ENCODE assay signal across 15 cellular contexts in the genomic region with DNA sequence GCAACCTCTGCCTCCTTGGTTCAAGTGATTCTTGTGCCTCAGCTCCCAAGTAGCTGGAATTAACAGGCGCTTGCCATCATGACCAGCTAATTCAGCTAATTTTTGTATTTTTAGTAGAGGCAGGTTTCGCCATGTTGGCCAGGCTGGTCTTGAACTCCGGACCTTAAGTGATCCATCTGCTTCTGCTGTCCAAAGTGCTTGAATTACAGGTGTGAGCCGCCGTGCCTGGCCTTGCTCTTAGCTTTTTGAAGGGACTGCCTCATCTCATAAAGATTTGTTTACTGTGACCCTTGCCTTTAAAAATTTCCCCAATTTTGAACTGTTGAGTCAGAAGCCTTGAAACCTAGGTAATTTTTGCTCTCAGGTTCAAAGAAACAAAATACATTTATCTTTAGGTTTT. TPM values are rescaled to one million over a fixed set of nuclear protein-coding genes. Genes with fewer than 3 reads are reported as not detected.
DNase-seq lines count a peak whose midpoint lies in the region; ATAC-seq and TF ChIP-seq lines count a peak whose summit lies in the region.
"Had no signal": no experiment of that assay in that cellular context is flagged by ENCODE, and none has a peak within 500 bp of the region (broad histone marks: within the 10 kb centered on the region; RNA-seq: fewer than 3 reads in every experiment).

No MANE protein-coding gene starts in this region.

- CTCF ChIA-PET in CD4-positive, alpha-beta T cell (lab: Charles Lee) = interaction anchor here (0.7 kb wide), 1 partner anchor 873 kb away, joined by 3 read pairs; no protein-coding TSS in a partner anchor

- H3K36me3 ChIP-seq in adrenal gland (replicated peaks in 1 of 2) (peaks cover 0 to 9% of the 10 kb centered on the region in 2 donors), trophoblast cell (ENCODE audit: control insufficient read depth in 1 of 2, insufficient read depth in 2 of 2, low read length in 2 of 2) (peaks cover 11 to 12% of the 10 kb centered on the region in 2 experiments)

- no peak for TF ChIP-seq POLR2A in adrenal gland (IDR thresholded peaks at IDR 0.05)

- H3K36me3 Mint-ChIP-seq in activated T-cell treated with anti-CD3 and anti-CD28 coated beads, Interleukin-2, amount 50 U/mL, for 72 hours (ENCODE audit: insufficient read depth in 2 of 2) = peaks cover 2 to 26% of the 10 kb centered on the region in 2 donors
- peaks cover 66% of the 10 kb centered on the region for H3K36me3 Mint-ChIP-seq in activated T-cell treated with anti-CD3 and anti-CD28 coated beads, Interleukin-2, amount 50 U/mL, for 24 hours (ENCODE audit: low read depth)
- H3K36me3 Mint-ChIP-seq in CD4-positive, alpha-beta T cell (ENCODE audit: low read depth) = peaks cover 69% of the 10 kb centered on the region

- H3K23ac ChIP-seq in trophoblast cell (ENCODE audit: low read length) = no peak overlapping the region

- H2BK12ac ChIP-seq in trophoblast cell (ENCODE audit: low read length) = no peak overlapping the region

- H3K9me3 ChIP-seq in CD4-positive, alpha-beta T cell (ENCODE audit: control insufficient read depth, low read length) = no peaks in the 10 kb centered on the region
- H3K9me3 ChIP-seq in adrenal gland (replicated peaks in 1 of 3) = no peaks in the 10 kb centered on the region
- no peaks in the 10 kb centered on the region for H3K9me3 ChIP-seq in trophoblast cell (ENCODE audit: insufficient read depth, low read depth, low read length)
- H3K9me3 ChIP-seq: HAP-1 had no signal

- H2AFZ ChIP-seq in trophoblast cell (ENCODE audit: insufficient read depth, low read length, poor library complexity) = no peak overlapping the region

- POLR2A ChIA-PET in CD4-positive, alpha-beta T cell (lab: Charles Lee) = interaction anchor here (0.8 to 2.4 kb wide), 2 partner anchors 14 to 18 kb away, joined by 3 to 9 read pairs; a partner anchor contains a TSS

- no peak overlapping the region for H2AK5ac ChIP-seq in trophoblast cell (ENCODE audit: low read length)

- H3K4me3 Mint-ChIP-seq in activated T-cell treated with anti-CD3 and anti-CD28 coated beads, Interleukin-2, amount 50 U/mL, for 72 hours = no peak overlapping the region
- no peak overlapping the region for H3K4me3 Mint-ChIP-seq in activated T-cell treated with anti-CD3 and anti-CD28 coated beads, Interleukin-2, amount 50 U/mL, for 24 hours
- H3K4me3 Mint-ChIP-seq in CD4-positive, alpha-beta T cell = peak overlapping the region; percentile 12

- H4K91ac ChIP-seq in trophoblast cell (ENCODE audit: low read depth, low read length) = no peak overlapping the region

- no peaks in the 10 kb centered on the region for H3K9me3 Mint-ChIP-seq in activated T-cell treated with anti-CD3 and anti-CD28 coated beads, Interleukin-2, amount 50 U/mL, for 72 hours
- H3K9me3 Mint-ChIP-seq in activated T-cell treated with anti-CD3 and anti-CD28 coated beads, Interleukin-2, amount 50 U/mL, for 24 hours = peaks cover 2% of the 10 kb centered on the region
- no peaks in the 10 kb centered on the region for H3K9me3 Mint-ChIP-seq in CD4-positive, alpha-beta T cell
- H3K9me3 Mint-ChIP-seq: CD4-positive, alpha-beta memory T cell had no signal

- no peak overlapping the region for H3K4me3 ChIP-seq in adrenal gland
- no peak overlapping the region for H3K4me3 ChIP-seq in trophoblast cell (ENCODE audit: low read depth, low read length)
- H3K4me3 ChIP-seq: BLaER1 treated with 17β-estradiol and CSF1 and Interleukin-3, amounts not matched to agents 10 nM and 100 nM; HAP-1 had no signal

- H3K4ac ChIP-seq in trophoblast cell (ENCODE audit: low read depth, low read length) = peak overlapping the region; percentile 99

- TF ChIP-seq CTCF in CD4-positive, alpha-beta T cell (IDR thresholded peaks at IDR 0.05) = no peak
- TF ChIP-seq CTCF in adrenal gland (IDR thresholded peaks at IDR 0.05) = no peak

- no peak overlapping the region for H3K14ac ChIP-seq in trophoblast cell (ENCODE audit: low read length)

- H4K8ac ChIP-seq in trophoblast cell (ENCODE audit: low read depth, low read length) = no peak overlapping the region

- H3K4me1 Mint-ChIP-seq in activated T-cell treated with anti-CD3 and anti-CD28 coated beads, Interleukin-2, amount 50 U/mL, for 72 hours (ENCODE audit: low read depth) = peaks cover 96% of the 10 kb centered on the region
- H3K4me1 Mint-ChIP-seq in activated T-cell treated with anti-CD3 and anti-CD28 coated beads, Interleukin-2, amount 50 U/mL, for 24 hours (ENCODE audit: low read depth) = peaks cover 87% of the 10 kb centered on the region
- peaks cover 84% of the 10 kb centered on the region for H3K4me1 Mint-ChIP-seq in CD4-positive, alpha-beta T cell (ENCODE audit: low read depth)

- peak overlapping the region; percentile 61 for H3K27ac Mint-ChIP-seq in activated T-cell treated with anti-CD3 and anti-CD28 coated beads, Interleukin-2, amount 50 U/mL, for 72 hours
- H3K27ac Mint-ChIP-seq in activated T-cell treated with anti-CD3 and anti-CD28 coated beads, Interleukin-2, amount 50 U/mL, for 24 hours = no peak overlapping the region
- H3K27ac Mint-ChIP-seq in CD4-positive, alpha-beta T cell = no peak overlapping the region

- DNase-seq in activated T-cell treated with anti-CD3 and anti-CD28 coated beads, Interleukin-2, amount 50 U/mL, for 72 hours = no peak
- DNase-seq in activated T-cell treated with anti-CD3 and anti-CD28 coated beads, Interleukin-2, amount 50 U/mL, for 24 hours = no peak
- DNase-seq in CD4-positive, alpha-beta T cell = no peak
- DNase-seq in adrenal gland = no peak
- DNase-seq in trophoblast cell = peak; percentile 41 to 61
- no peak for DNase-seq in NCI-H2171 (lab: John Stamatoyannopoulos, UW)
- no peak for DNase-seq in T1000 (lab: John Stamatoyannopoulos, UW)
- DNase-seq: 8988T; ACHN; CD4-positive, alpha-beta memory T cell; EL; GOT3 had no signal

- peaks cover 27% of the 10 kb centered on the region for H3K79me2 ChIP-seq in trophoblast cell (ENCODE audit: control insufficient read depth, insufficient read depth, low read length, poor library complexity)

- ATAC-seq in activated T-cell treated with anti-CD3 and anti-CD28 coated beads, Interleukin-2, amount 50 U/mL, for 72 hours (replicated peaks in 1 of 2) = no peak
- no peak for ATAC-seq in CD4-positive, alpha-beta T cell (ENCODE audit: poor library complexity)
- ATAC-seq in GM18867 (IDR thresholded peaks at IDR 0.05; ENCODE audit: unreplicated experiment) = no peak

- no peaks in the 10 kb centered on the region for H3K79me1 ChIP-seq in trophoblast cell (ENCODE audit: low read length)

- no peaks in the 10 kb centered on the region for H3K27me3 Mint-ChIP-seq in activated T-cell treated with anti-CD3 and anti-CD28 coated beads, Interleukin-2, amount 50 U/mL, for 72 hours (ENCODE audit: low read depth)
- no peaks in the 10 kb centered on the region for H3K27me3 Mint-ChIP-seq in activated T-cell treated with anti-CD3 and anti-CD28 coated beads, Interleukin-2, amount 50 U/mL, for 24 hours
- H3K27me3 Mint-ChIP-seq in CD4-positive, alpha-beta T cell = no peaks in the 10 kb centered on the region
- H3K27me3 Mint-ChIP-seq: CD4-positive, alpha-beta memory T cell had no signal

- no peak overlapping the region for H2BK5ac ChIP-seq in trophoblast cell (ENCODE audit: low read depth, low read length, poor library complexity)

- no peaks in the 10 kb centered on the region for H3K27me3 ChIP-seq in CD4-positive, alpha-beta T cell (ENCODE audit: control insufficient read depth, insufficient read depth, low read length)
- H3K27me3 ChIP-seq in adrenal gland (no peaks in the 10 kb centered on the region), trophoblast cell (ENCODE audit: insufficient read depth, low read length) (no peaks in the 10 kb centered on the region)
- H3K27me3 ChIP-seq: BLaER1 treated with 17β-estradiol and CSF1 and Interleukin-3, amounts not matched to agents 10 nM and 100 nM had no signal

- intact Hi-C loops in CD4-positive, alpha-beta T cell (cut with DNase I, micrococcal nuclease) = no loop called here
- intact Hi-C loops in adrenal gland (cut with DNase I) = no loop called here

- WGBS in adrenal gland, 4 donors = 57 to 74% (median 67%) methylated on average over 5 of the region's 5 CpGs
- WGBS in trophoblast cell (ENCODE audit: extremely low coverage, insufficient coverage, insufficient read length) = no CpG with 5 or more reads among the region's 5 CpGs

- no peak overlapping the region for H4K12ac ChIP-seq in trophoblast cell (ENCODE audit: low read depth, low read length)

- H3K18ac ChIP-seq in trophoblast cell (ENCODE audit: low read length) = no peak overlapping the region

- peak overlapping the region; percentile 9 for H3K27ac ChIP-seq in CD4-positive, alpha-beta T cell (ENCODE audit: low read depth, low read length)
- H3K27ac ChIP-seq in adrenal gland (peak overlapping the region in 4 of 5 donors; percentile 14 to 58 (median 48)), trophoblast cell (ENCODE audit: low read depth, low read length) (no peak overlapping the region)
- H3K27ac ChIP-seq: BLaER1 treated with 17β-estradiol and CSF1 and Interleukin-3, amounts not matched to agents 10 nM and 100 nM had no signal

- no peak overlapping the region for H3K9ac ChIP-seq in trophoblast cell (ENCODE audit: low read length)
- H3K9ac ChIP-seq: BLaER1 treated with 17β-estradiol and CSF1 and Interleukin-3, amounts not matched to agents 10 nM and 100 nM had no signal

- no peak overlapping the region for H3K4me2 ChIP-seq in trophoblast cell (ENCODE audit: low read length)
- H3K4me2 ChIP-seq: BLaER1 treated with 17β-estradiol and CSF1 and Interleukin-3, amounts not matched to agents 10 nM and 100 nM had no signal

- H3K4me1 ChIP-seq in adrenal gland (replicated peaks in 1 of 2) = peaks cover 34 to 56% of the 10 kb centered on the region in 2 donors
- peaks cover 3 to 4% of the 10 kb centered on the region in 2 experiments for H3K4me1 ChIP-seq in trophoblast cell (ENCODE audit: control insufficient read depth in 1 of 2, insufficient read depth in 2 of 2, low read length in 2 of 2)

- no peak overlapping the region for H2BK120ac ChIP-seq in trophoblast cell (ENCODE audit: insufficient read depth, low read length, poor library complexity)

RNA-seq across cellular contexts. Expression of a gene that starts 17.3 kb away (rescaled TPM):
- total RNA-seq in activated T-cell treated with anti-CD3 and anti-CD28 coated beads, Interleukin-2, amount 50 U/mL, for 72 hours = 100 to 1,000 TPM in 1 of 2 donors, 10 to 100 TPM in 1; 95.8 to 104 TPM
- 100 to 1,000 TPM; 136 to 137 TPM for total RNA-seq in CD4-positive, alpha-beta T cell
- 100 to 1,000 TPM in 1 of 8 donors, 10 to 100 TPM in 7; 38.7 to 103 (median 74.8) TPM for total RNA-seq in adrenal gland
- polyA plus RNA-seq in adrenal gland = 100 to 1,000 TPM in 1 of 3 donors, 10 to 100 TPM in 2; 60.9 to 115 (median 92.6) TPM
- polyA plus RNA-seq in trophoblast cell (2013) = 92.5 and 97.5 TPM in 2 replicates

Comparison
In these comparisons a context has a peak if more than half of its experiments do, and no peak if none do; other contexts are left out.
1. DNase-seq: peak in trophoblast cell (2 of 2); none in activated T-cell treated with anti-CD3 and anti-CD28 coated beads, Interleukin-2, amount 50 U/mL, for 72 hours (0 of 2), activated T-cell treated with anti-CD3 and anti-CD28 coated beads, Interleukin-2, amount 50 U/mL, for 24 hours (single experiment), CD4-positive, alpha-beta T cell (0 of 10), adrenal gland (0 of 7), NCI-H2171 (single experiment) and T1000 (single experiment).